ENCODE assay signal across 18 cellular contexts in the genomic region with DNA sequence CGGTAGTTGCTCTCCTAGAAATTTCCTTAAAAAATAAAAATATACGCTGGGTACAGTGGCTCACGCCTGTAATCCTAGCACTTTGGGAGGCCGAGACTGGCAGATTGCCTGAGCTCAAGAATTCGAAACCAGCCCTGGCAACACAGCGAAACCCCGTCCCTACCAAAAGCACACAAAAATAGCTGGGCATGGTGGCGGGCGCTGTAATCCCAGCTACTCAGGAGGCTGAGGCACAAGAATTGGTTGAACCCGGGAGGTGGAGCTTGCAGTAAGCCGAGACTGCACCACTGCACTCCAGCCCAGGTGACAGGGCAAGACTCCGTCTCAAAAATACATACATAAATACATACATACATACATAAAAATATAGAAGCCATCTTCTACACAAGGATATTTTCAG.
A peak's percentile ranks its signal among the peaks of the same experiment; 100 is the strongest.
DNase-seq lines count a peak whose midpoint lies in the region; ATAC-seq and TF ChIP-seq lines count a peak whose summit lies in the region.
"Had no signal": no experiment of that assay in that cellular context is flagged by ENCODE, and none has a peak within 500 bp of the region (broad histone marks: within the 10 kb centered on the region; RNA-seq: fewer than 3 reads in every experiment).

No MANE protein-coding gene starts in this region.

- DNase-seq in NCI-H2029 treated with DMSO at 0.1 percent for 48 hours (lab: John Stamatoyannopoulos, UW) (peak; percentile 17), HCEC 1CT (no peak), DMS 273 treated with DMSO at 0.1 percent for 48 hours (lab: John Stamatoyannopoulos, UW) (no peak)
- DNase-seq: 8988T; Calu3; CD8-positive, alpha-beta T cell; DMS53; DND-41; EL; GM23248 had no signal

- H3K4me3 Mint-ChIP-seq in stimulated activated memory B cell treated with anti-CD40 and anti-IgM and Interleukin-4, amounts not matched to agents 10 μg/mL and 1 μg/mL and 100 μg/mL, for 72 hours, result no peak overlapping the region
- H3K4me3 Mint-ChIP-seq: CD8-positive, alpha-beta T cell had no signal

- H3K4me1 ChIP-seq in KMS-11 (ENCODE audit: low read depth, poor library complexity, severe bottlenecking), result peaks cover 68% of the 10 kb centered on the region
- H3K4me1 ChIP-seq: BLaER1 treated with 17β-estradiol and CSF1 and Interleukin-3, amounts not matched to agents 10 nM and 100 nM; HAP-1 had no signal

- peak overlapping the region; percentile 51; the same call in 1 of the 2 replicates for H3K9ac ChIP-seq in KMS-11
- H3K9ac ChIP-seq: BLaER1 treated with 17β-estradiol and CSF1 and Interleukin-3, amounts not matched to agents 10 nM and 100 nM; GM23248 had no signal

- H3K27me3 ChIP-seq in KMS-11 (ENCODE audit: insufficient read depth, low read depth), result no peaks in the 10 kb centered on the region
- H3K27me3 ChIP-seq: BLaER1 treated with 17β-estradiol and CSF1 and Interleukin-3, amounts not matched to agents 10 nM and 100 nM had no signal

- no peak for ATAC-seq in stimulated activated memory B cell treated with anti-CD40 and anti-IgM and Interleukin-4, amounts not matched to agents 10 μg/mL and 1 μg/mL and 100 μg/mL, for 72 hours
- ATAC-seq in HG03571 (IDR thresholded peaks at IDR 0.05; ENCODE audit: unreplicated experiment), result no peak
- ATAC-seq: CD8-positive, alpha-beta T cell had no signal

- peaks cover 30% of the 10 kb centered on the region for H3K9me3 Mint-ChIP-seq in stimulated activated memory B cell treated with anti-CD40 and anti-IgM and Interleukin-4, amounts not matched to agents 10 μg/mL and 1 μg/mL and 100 μg/mL, for 72 hours

- H3K4me1 Mint-ChIP-seq in stimulated activated memory B cell treated with anti-CD40 and anti-IgM and Interleukin-4, amounts not matched to agents 10 μg/mL and 1 μg/mL and 100 μg/mL, for 72 hours, result peaks cover 46% of the 10 kb centered on the region

- H3K27ac ChIP-seq in KMS-11 (peak overlapping the region; percentile 80), VCaP (peak overlapping the region; percentile 13; the same call in 1 of the 2 replicates)
- H3K27ac ChIP-seq: BLaER1 treated with 17β-estradiol and CSF1 and Interleukin-3, amounts not matched to agents 10 nM and 100 nM; GM23248; HL-60 had no signal

- no peaks in the 10 kb centered on the region for H3K79me2 ChIP-seq in KMS-11 (ENCODE audit: insufficient read depth, low read depth)

- H2AFZ ChIP-seq in KMS-11 (ENCODE audit: low read depth), result no peak overlapping the region
- H2AFZ ChIP-seq: GM23248 had no signal

- no peaks in the 10 kb centered on the region for H3K36me3 ChIP-seq in KMS-11 (ENCODE audit: insufficient read depth)
- H3K36me3 ChIP-seq: HAP-1 had no signal

- H3K27ac Mint-ChIP-seq in stimulated activated memory B cell treated with anti-CD40 and anti-IgM and Interleukin-4, amounts not matched to agents 10 μg/mL and 1 μg/mL and 100 μg/mL, for 72 hours, result peak overlapping the region; percentile 77
- H3K27ac Mint-ChIP-seq: B cell; CD8-positive, alpha-beta T cell had no signal

- peaks cover 71% of the 10 kb centered on the region for H3K36me3 Mint-ChIP-seq in stimulated activated memory B cell treated with anti-CD40 and anti-IgM and Interleukin-4, amounts not matched to agents 10 μg/mL and 1 μg/mL and 100 μg/mL, for 72 hours

- peak overlapping the region; percentile 76 for H3K4me2 ChIP-seq in KMS-11
- H3K4me2 ChIP-seq: BLaER1 treated with 17β-estradiol and CSF1 and Interleukin-3, amounts not matched to agents 10 nM and 100 nM had no signal

- TF ChIP-seq CTCF in KMS-11 (conservative IDR thresholded peaks at IDR 0.05; ENCODE audit: low read depth, low read length) (no peak), VCaP (conservative IDR thresholded peaks at IDR 0.05) (no peak)

- no peaks in the 10 kb centered on the region; the same call in 1 of the 2 replicates for H4K20me1 ChIP-seq in KMS-11 (ENCODE audit: insufficient read depth)
- H4K20me1 ChIP-seq: BLaER1 treated with 17β-estradiol and CSF1 and Interleukin-3, amounts not matched to agents 10 nM and 100 nM had no signal

- no peak overlapping the region for H3K4me3 ChIP-seq in KMS-11 (IDR thresholded peaks at IDR 0.05; ENCODE audit: insufficient read depth, low read depth, low read length)
- H3K4me3 ChIP-seq: BLaER1 treated with 17β-estradiol and CSF1 and Interleukin-3, amounts not matched to agents 10 nM and 100 nM; GM23248; HAP-1 had no signal

- no peaks in the 10 kb centered on the region for H3K27me3 Mint-ChIP-seq in stimulated activated memory B cell treated with anti-CD40 and anti-IgM and Interleukin-4, amounts not matched to agents 10 μg/mL and 1 μg/mL and 100 μg/mL, for 72 hours
- H3K27me3 Mint-ChIP-seq: B cell had no signal
